8 cellular contexts compared by ENCODE assay signal in genomic region chr6:157982297-157982579, GRCh38. TPM values are rescaled to one million over a fixed set of nuclear protein-coding genes. Genes with fewer than 3 reads are reported as not detected.
DNase-seq lines count a peak whose midpoint lies in the region; ATAC-seq, FAIRE-seq and TF ChIP-seq lines count a peak whose summit lies in the region.

No MANE protein-coding gene starts in this region.

- ATAC-seq in Right ventricle myocardium inferior, result peak; percentile 37
- ATAC-seq in HG02970 (IDR thresholded peaks at IDR 0.05; ENCODE audit: low FRiP score, unreplicated experiment), result peak; percentile 28
- peak; percentile 12 for ATAC-seq in HepG2

- intact Hi-C loops in Right ventricle myocardium inferior (cut with DNase I) (loop anchor here (5.0 kb wide), 1 partner anchor 45 kb away; no protein-coding TSS in a partner anchor), cardiac septum (cut with DNase I) (loop anchor here (5.0 kb wide), 3 partner anchors 45 to 90 kb away; no protein-coding TSS in a partner anchor), HepG2 (cut with micrococcal nuclease; ENCODE audit: unreplicated experiment) (no loop called here), stomach (cut with DNase I; ENCODE audit: low total_unique reads) (no loop called here)

- peak overlapping the region; percentile 97 for H3K9ac ChIP-seq in HepG2 (ENCODE audit: insufficient read depth, low read depth, low read length)

- no peak for TF ChIP-seq RAD21 in HepG2 (CRISPR knock-in tag; IDR thresholded peaks at IDR 0.05)

- in situ Hi-C loops in HepG2 (cut with HindIII; ENCODE audit: extremely low pct_ligation_motif_present, low pct_unique_long_range_greater_than_20kb), result loop anchor here (5.0 kb wide), 1 partner anchor 90 kb away; no protein-coding TSS in a partner anchor

- 0 out of 4 replicates have a peak, but pooled peaks of 1 of the 2 experiments have one; percentile 18 for TF ChIP-seq EP300 in HepG2 (IDR thresholded peaks at IDR 0.05; ENCODE audit: low read depth in 2 of 2, low read length in 2 of 2)
- TF ChIP-seq EP300 in HepG2 (CRISPR knock-in tag; IDR thresholded peaks at IDR 0.05; ENCODE audit: borderline replicate concordance), result no peak
- TF ChIP-seq EP300 in stomach (IDR thresholded peaks at IDR 0.05), result no peak

- H3K4me1 ChIP-seq in HepG2 (ENCODE audit: insufficient read depth, low read length) (peaks cover 82% of the 10 kb centered on the region), stomach (peaks cover 33 to 57% (median 42%) of the 10 kb centered on the region in 4 donors)

- no peak for TF ChIP-seq CTCF in HepG2 (CRISPR knock-in tag; IDR thresholded peaks at IDR 0.05)
- no peak for TF ChIP-seq CTCF in stomach (IDR thresholded peaks at IDR 0.05)

- H2AFZ ChIP-seq in HepG2 (ENCODE audit: low read length), result no peak overlapping the region

- FAIRE-seq in HepG2 (lab: Jason Lieb, UNC), result no peak
- FAIRE-seq in frontal cortex (lab: Jason Lieb, UNC), result no peak

- H3K4me3 ChIP-seq in HepG2 (replicated peaks in 1 of 3; ENCODE audit: insufficient read depth in 1 of 3, low read depth in 2 of 3, low read length in 3 of 3) (peak overlapping the region; percentile 70 to 88 (median 77)), stomach (peak overlapping the region; percentile 61 to 95 (median 85))

- 0% methylated on average over 8 of the region's 16 CpGs for WGBS in HepG2 (ENCODE audit: low lambda C conversion rate)
- 1 to 4% (median 2%) methylated on average over 9 to 16 of the region's 16 CpGs for WGBS in stomach, 5 donors

- H3K79me2 ChIP-seq in HepG2 (ENCODE audit: insufficient read depth, low read length), result peaks cover 46% of the 10 kb centered on the region

- H4K20me1 ChIP-seq in HepG2 (ENCODE audit: insufficient read depth, low read length), result no peaks in the 10 kb centered on the region

- BruUV-seq in HepG2 (replicated peaks; lab: Mats Ljungman, UMichigan), result no TSS peak

- peak overlapping the region; percentile 42 for H3K27ac ChIP-seq in caudate nucleus (ENCODE audit: low read depth, low read length)
- H3K27ac ChIP-seq in HepG2 (ENCODE audit: extremely low read length, insufficient read depth, low read length), result peak overlapping the region; percentile 96
- H3K27ac ChIP-seq in stomach, result peak overlapping the region; percentile 82 to 92 (median 91)

- TF ChIP-seq POLR2A in HepG2 (IDR thresholded peaks at IDR 0.05; ENCODE audit: insufficient read depth in 1 of 2, low read depth in 2 of 2, low read length in 2 of 2), result 0 out of 4 replicates have a peak, but pooled peaks of 1 of the 2 experiments have one; percentile 13
- no peak for TF ChIP-seq POLR2A in stomach (IDR thresholded peaks at IDR 0.05)

- POLR2A ChIA-PET in HepG2 (lab: Yijun Ruan, JAX), result interaction anchor here (0.6 to 16.1 kb wide), 9 partner anchors 11 to 93 kb away, joined by 3 to 345 read pairs (median 8); no protein-coding TSS in a partner anchor

- CTCF ChIA-PET in HepG2 (lab: Yijun Ruan, JAX; ENCODE audit: low intra/inter-chr PET ratio, low total read pairs), result interaction anchor here (2.9 kb wide), 1 partner anchor 90 kb away, joined by 19 read pairs; no protein-coding TSS in a partner anchor

- no peaks in the 10 kb centered on the region for H3K9me3 ChIP-seq in HepG2 (ENCODE audit: low read length)
- no peaks in the 10 kb centered on the region for H3K9me3 ChIP-seq in stomach

- DNase-seq in Right ventricle myocardium inferior (ENCODE audit: missing footprints), result no peak
- DNase-seq in cardiac septum (ENCODE audit: low spot score), result no peak
- DNase-seq in RKO (ENCODE audit: low spot score), result peak; percentile 48
- peak in 3 of 61 donors; percentile 21 to 59 (median 48) for DNase-seq in caudate nucleus (lab: John Stamatoyannopoulos, UW)
- DNase-seq in HepG2 (ENCODE audit: low spot score), result peak; percentile 62
- DNase-seq in stomach, result peak; percentile 71
- DNase-seq in frontal cortex (ENCODE audit: low spot score in 2 of 2), result no peak

- H3K27me3 ChIP-seq in HepG2 (ENCODE audit: control insufficient read depth in 1 of 2, insufficient read depth in 2 of 2, low read length in 2 of 2), result peaks cover 3% of the 10 kb centered on the region in 2 experiments; a peak in 3 of 5 replicates
- H3K27me3 ChIP-seq in stomach, result no peaks in the 10 kb centered on the region

- H3K4me2 ChIP-seq in HepG2 (ENCODE audit: low read depth, low read length), result peak overlapping the region; percentile 95

- H3K36me3 ChIP-seq in HepG2 (replicated peaks in 1 of 2; ENCODE audit: control insufficient read depth in 1 of 2, insufficient read depth in 2 of 2, low read length in 2 of 2), result no peaks in the 10 kb centered on the region; a peak in 1 of 5 replicates
- no peaks in the 10 kb centered on the region for H3K36me3 ChIP-seq in stomach

TF ChIP-seq in HepG2, 621 proteins besides CTCF, POLR2A, EP300 and RAD21 (continues in another document):
- TF ChIP-seq ZNF577 (CRISPR knock-in tag; IDR thresholded peaks at IDR 0.05; ENCODE audit: borderline replicate concordance, low read depth), result no peak
- TF ChIP-seq SIN3A (IDR thresholded peaks at IDR 0.05; ENCODE audit: borderline replicate concordance, low read depth, low read length), result 0 out of 2 replicates have a peak, but pooled peaks have one; percentile 71
- TF ChIP-seq ZBTB39 (CRISPR knock-in tag; IDR thresholded peaks at IDR 0.05), result peak; percentile 82
- TF ChIP-seq ZFY (CRISPR knock-in tag; IDR thresholded peaks at IDR 0.05), result no peak
- no peak for TF ChIP-seq ISX (CRISPR knock-in tag; conservative IDR thresholded peaks at IDR 0.05)
- TF ChIP-seq CREB3 (CRISPR knock-in tag; IDR thresholded peaks at IDR 0.05), result no peak
- 0 out of 2 replicates have a peak, but pooled peaks have one; percentile 14 for TF ChIP-seq KDM2A (CRISPR knock-in tag; IDR thresholded peaks at IDR 0.05; ENCODE audit: borderline replicate concordance, low read depth)
- TF ChIP-seq RAD51 (IDR thresholded peaks at IDR 0.05; ENCODE audit: borderline replicate concordance), result no peak
- 0 out of 2 replicates have a peak, but pooled peaks have one; percentile 20 for TF ChIP-seq WIZ (CRISPR knock-in tag; IDR thresholded peaks at IDR 0.05)
- no peak for TF ChIP-seq TEAD2 (CRISPR knock-in tag; IDR thresholded peaks at IDR 0.05)
- no peak for TF ChIP-seq HOXD1 (CRISPR knock-in tag; IDR thresholded peaks at IDR 0.05)

RNA-seq across cellular contexts. Expression of gene SYNJ2, which starts 0.6 kb away (rescaled TPM):
- total RNA-seq in Right ventricle myocardium inferior, result 15.0 TPM
- total RNA-seq in cardiac septum, result 24.0 TPM
- total RNA-seq in HepG2 (2016; rRNA removed; fragmentation: Illumina TruSeq; extraction: Trizol), result 39.0 and 39.1 TPM in 2 replicates
- total RNA-seq in HepG2 (2016; cell fraction: cytosol; rRNA removed; fragmentation: Illumina TruSeq; extraction: Trizol; ENCODE audit: low read depth), result 50.4 and 51.2 TPM in 2 replicates
- total RNA-seq in HepG2 (2016; cell fraction: insoluble cytoplasmic fraction; rRNA removed; fragmentation: Illumina TruSeq; extraction: Trizol), result 32.6 and 44.6 TPM in 2 replicates
- 52.4 and 52.9 TPM in 2 replicates for total RNA-seq in HepG2 (2016; cell fraction: membrane; rRNA removed; fragmentation: Illumina TruSeq; extraction: Trizol)
- 33.3 and 38.2 TPM in 2 replicates for total RNA-seq in HepG2 (2016; cell fraction: nucleus; rRNA removed; fragmentation: Illumina TruSeq; extraction: Trizol)
- 57.6 and 59.5 TPM in 2 replicates for polyA plus RNA-seq in HepG2 (2011; rRNA removed)
- 44.7 and 49.0 TPM in 2 replicates for polyA plus RNA-seq in HepG2 (2011; cell fraction: cytosol; rRNA removed)
- 85.9 and 86.7 TPM in 2 replicates for polyA plus RNA-seq in HepG2 (2011; cell fraction: nucleus; rRNA removed)
- 53.7 and 59.9 TPM in 2 replicates for polyA plus RNA-seq in HepG2 (2012)
- 53.0 and 54.8 TPM in 2 replicates for polyA plus RNA-seq in HepG2 (2016; cell fraction: cytosol; fragmentation: Illumina TruSeq; extraction: Trizol; ENCODE audit: low read depth)
- polyA plus RNA-seq in HepG2 (2016; cell fraction: insoluble cytoplasmic fraction; fragmentation: Illumina TruSeq; extraction: Trizol; ENCODE audit: low read depth), result 28.2 and 29.0 TPM in 2 replicates
- polyA plus RNA-seq in HepG2 (2016; cell fraction: membrane; fragmentation: Illumina TruSeq; extraction: Trizol; ENCODE audit: low read depth), result 41.5 and 42.8 TPM in 2 replicates
- 49.3 and 52.0 TPM in 2 replicates for polyA plus RNA-seq in HepG2 (2016; cell fraction: nucleus; fragmentation: Illumina TruSeq; extraction: Trizol; ENCODE audit: insufficient read depth, low read depth)
- 21.9 and 161 TPM in 2 replicates for polyA minus RNA-seq in HepG2 (2011; rRNA and poly(A)+ RNA removed; ENCODE audit: low replicate concordance)
- polyA minus RNA-seq in HepG2 (2011; cell fraction: cytosol; rRNA and poly(A)+ RNA removed), result 57.2 and 71.5 TPM in 2 replicates
- polyA minus RNA-seq in HepG2 (2011; cell fraction: nucleus; rRNA and poly(A)+ RNA removed), result 135 and 148 TPM in 2 replicates
- 10 to 100 TPM; 11.7 to 41.4 (median 25.4) TPM for total RNA-seq in stomach
- 1 to 10 TPM; 4.7 to 6.3 (median 6.0) TPM for polyA plus RNA-seq in stomach
- 6.5 TPM for total RNA-seq in frontal cortex

Comparison
In these comparisons a context has a peak if more than half of its experiments do, and no peak if none do; other contexts are left out.
1. DNase-seq: peak in RKO (single experiment), HepG2 (single experiment) and stomach (single experiment); none in Right ventricle myocardium inferior (single experiment), cardiac septum (single experiment) and frontal cortex (0 of 2).
2. H3K27ac ChIP-seq: peak in every context shown above with its lines; median percentile 96 in HepG2; 91 in stomach; 42 in caudate nucleus.
3. intact Hi-C loops: an anchor here in Right ventricle myocardium inferior (5.0 kb wide) and cardiac septum (5.0 kb wide); none called in HepG2 and stomach.
4. Peak in every context shown above with its lines, with median percentiles within 50 percentile points of each other: ATAC-seq.